In genomic region chr17:29050176-29050575, GRCh38 we compare ENCODE assay signal across 20 cellular contexts. TPM values are rescaled to one million over a fixed set of nuclear protein-coding genes. Genes with fewer than 3 reads are reported as not detected.
DNase-seq lines count a peak whose midpoint lies in the region; ATAC-seq, FAIRE-seq and TF ChIP-seq lines count a peak whose summit lies in the region.
"Had no signal": no experiment of that assay in that cellular context is flagged by ENCODE, and none has a peak within 500 bp of the region (broad histone marks: within the 10 kb centered on the region; RNA-seq: fewer than 3 reads in every experiment).

No MANE protein-coding gene starts in this region.

- H3K23ac ChIP-seq in H1 (ENCODE audit: insufficient read length), result no peak overlapping the region

- H3K23me2 ChIP-seq in H1 (ENCODE audit: low read depth, low read length), result no peaks in the 10 kb centered on the region

- ATAC-seq in stimulated activated naive CD8-positive, alpha-beta T cell treated with anti-CD3 and anti-CD28 coated beads, Interleukin-15, Interleukin-2, amounts not matched to agents 100 U/mL and 50 U/mL, for 24 hours, result no peak
- no peak for ATAC-seq in GM21390 (IDR thresholded peaks at IDR 0.05; ENCODE audit: unreplicated experiment)
- ATAC-seq: CD8-positive, alpha-beta T cell; GM23338 had no signal

- H3K56ac ChIP-seq in H1 (replicated peaks; ENCODE audit: insufficient read length, low read depth, low read length), result no peak overlapping the region

- CTCF ChIA-PET in mammary epithelial cell (lab: Charles Lee; ENCODE audit: low non-redundant PET), result no interaction called here
- CTCF ChIA-PET in H1 (lab: Charles Lee; ENCODE audit: partially characterized antibody), result interaction anchor here (1.2 to 2.3 kb wide), 8 partner anchors 13 to 97 kb away, joined by 3 to 9 read pairs (median 4); no protein-coding TSS in a partner anchor

- FAIRE-seq in H1 (lab: Jason Lieb, UNC), result no peak
- FAIRE-seq: D721Med, G401.6, GM12891 had no signal

- in situ Hi-C loops in mammary epithelial cell (cut with MboI; ENCODE audit: low sequenced_read_pairs in 2 of 2), result no loop called here

- H2BK5ac ChIP-seq in H1 (ENCODE audit: low read depth, low read length), result no peak overlapping the region

- TF ChIP-seq CTCF in mammary epithelial cell (conservative IDR thresholded peaks at IDR 0.05 in 1 of 2, IDR thresholded peaks at IDR 0.05 in 1 of 2; ENCODE audit: extremely low read depth in 1 of 2, insufficient read depth in 1 of 2, low read depth in 1 of 2, low read length in 2 of 2), result no peak
- no peak for TF ChIP-seq CTCF in breast epithelium (IDR thresholded peaks at IDR 0.05)
- no peak for TF ChIP-seq CTCF in H1 (IDR thresholded peaks at IDR 0.05; ENCODE audit: control extremely low read depth in 1 of 3, insufficient read depth in 1 of 3, low read depth in 1 of 3, low read length in 3 of 3)
- TF ChIP-seq CTCF in nephron (IDR thresholded peaks at IDR 0.05; ENCODE audit: unreplicated experiment in 3 of 3), result no peak

- no peaks in the 10 kb centered on the region for H3K9me3 ChIP-seq in mammary epithelial cell (replicated peaks; ENCODE audit: insufficient read depth, low read length)
- no peaks in the 10 kb centered on the region for H3K9me3 ChIP-seq in breast epithelium
- no peaks in the 10 kb centered on the region for H3K9me3 ChIP-seq in H1 (ENCODE audit: insufficient read depth in 2 of 2, low read depth in 1 of 2, low read length in 1 of 2)

- H3K79me2 ChIP-seq in mammary epithelial cell (ENCODE audit: insufficient read depth, low read length), result no peaks in the 10 kb centered on the region
- H3K79me2 ChIP-seq in H1 (ENCODE audit: control insufficient read depth in 1 of 2, insufficient read depth in 2 of 2, low read length in 2 of 2), result no peaks in the 10 kb centered on the region

- H3K4me2 ChIP-seq in mammary epithelial cell (ENCODE audit: insufficient read depth, low read depth, low read length), result no peak overlapping the region
- H3K4me2 ChIP-seq in H1 (ENCODE audit: insufficient read depth in 1 of 2, low read depth in 2 of 2, low read length in 2 of 2), result no peak overlapping the region
- H3K4me2 ChIP-seq: GM23338 had no signal

- no peak overlapping the region for H2BK120ac ChIP-seq in H1 (replicated peaks; ENCODE audit: low read depth, low read length)

- DNase-seq in mammary epithelial cell, result peak; percentile 21
- DNase-seq in breast epithelium (ENCODE audit: low spot score in 2 of 2), result no peak
- DNase-seq in H1 (ENCODE audit: low read depth in 1 of 2, low spot score in 2 of 2), result no peak
- DNase-seq in NCI-H1436 treated with DMSO at 0.1 percent for 48 hours (lab: John Stamatoyannopoulos, UW), result no peak
- DNase-seq in stimulated activated naive CD8-positive, alpha-beta T cell treated with anti-CD3 and anti-CD28 coated beads, Interleukin-15, Interleukin-2, amounts not matched to agents 100 U/mL and 50 U/mL, for 24 hours, result no peak
- DNase-seq: CD8-positive, alpha-beta T cell; COR-L47; DMS153; DMS79 treated with DMSO at 0.1 percent for 48 hours; H9 had no signal

- peak overlapping the region in 2 of 3 experiments; percentile 65 to 85 for H3K27ac Mint-ChIP-seq in nephron
- H3K27ac Mint-ChIP-seq: CD8-positive, alpha-beta T cell; GM23338; H9 had no signal

- H3K4ac ChIP-seq in H1 (replicated peaks; ENCODE audit: insufficient read length, low read depth, low read length), result no peak overlapping the region

- H3K4me3 ChIP-seq in mammary epithelial cell (replicated peaks in 1 of 3; ENCODE audit: insufficient read depth in 1 of 3, low read depth in 2 of 3, low read length in 3 of 3) (no peak overlapping the region), breast epithelium (no peak overlapping the region), H1 (ENCODE audit: extremely low read depth in 1 of 4, insufficient read depth in 2 of 4, low read depth in 3 of 4, low read length in 4 of 4) (no peak overlapping the region)
- H3K4me3 ChIP-seq: GM23338 had no signal

- no peak overlapping the region for H3K27ac ChIP-seq in mammary epithelial cell (ENCODE audit: insufficient read depth, low read depth, low read length)
- H3K27ac ChIP-seq in breast epithelium, result no peak overlapping the region
- no peak overlapping the region; the same call in 1 of the 2 replicates for H3K27ac ChIP-seq in H1 (ENCODE audit: low read depth, low read length)
- H3K27ac ChIP-seq: 22Rv1 had no signal

- no peak overlapping the region for H2AK5ac ChIP-seq in H1 (ENCODE audit: low read depth, low read length)

- no peaks in the 10 kb centered on the region for H3K79me1 ChIP-seq in H1 (ENCODE audit: low read depth, low read length)

- POLR2A ChIA-PET in H1 (lab: Charles Lee; ENCODE audit: partially characterized antibody), result interaction anchor here (0.9 to 2.4 kb wide), 6 partner anchors 8 to 55 kb away, joined by 3 to 8 read pairs (median 4); no protein-coding TSS in a partner anchor

- H3K14ac ChIP-seq in H1 (ENCODE audit: insufficient read length), result no peak overlapping the region

- no TSS peak for BruUV-seq in mammary epithelial cell (replicated peaks; lab: Mats Ljungman, UMichigan)

- H2AFZ ChIP-seq in mammary epithelial cell (ENCODE audit: low read depth, low read length) (no peak overlapping the region), H1 (ENCODE audit: low read length) (no peak overlapping the region)
- H2AFZ ChIP-seq: GM23338 had no signal

- TF ChIP-seq POLR2A in breast epithelium (IDR thresholded peaks at IDR 0.05) (no peak), H1 (IDR thresholded peaks at IDR 0.05; ENCODE audit: control extremely low read depth in 1 of 2, low read depth in 2 of 2, low read length in 2 of 2) (no peak)

- H3K9me3 Mint-ChIP-seq in nephron, result no peaks in the 10 kb centered on the region
- H3K9me3 Mint-ChIP-seq: CD8-positive, alpha-beta T cell; GM23338; H9 had no signal

- H4K8ac ChIP-seq in H1 (ENCODE audit: extremely low read depth, insufficient read depth, low read length), result no peak overlapping the region

- dilution Hi-C loops in mammary epithelial cell (cut with HindIII; ENCODE audit: low sequenced_read_pairs), result no loop called here

- no peak for TF ChIP-seq EP300 in H1 (IDR thresholded peaks at IDR 0.05; ENCODE audit: borderline replicate concordance in 1 of 2, low read depth in 2 of 2, low read length in 2 of 2)

- peaks cover 8% of the 10 kb centered on the region for H3K27me3 Mint-ChIP-seq in nephron (ENCODE audit: low read depth)

- no peak overlapping the region for H4K91ac ChIP-seq in H1 (replicated peaks; ENCODE audit: insufficient read length, low read length)

- H3K27me3 ChIP-seq in mammary epithelial cell (ENCODE audit: insufficient read depth, low read length) (no peaks in the 10 kb centered on the region), breast epithelium (no peaks in the 10 kb centered on the region), H1 (replicated peaks in 1 of 4; ENCODE audit: control insufficient read depth in 3 of 4, extremely low read depth in 1 of 4, insufficient read depth in 3 of 4, low read length in 3 of 4) (no peaks in the 10 kb centered on the region)

- no peaks in the 10 kb centered on the region for H3K36me3 Mint-ChIP-seq in nephron (ENCODE audit: low read depth)
- H3K36me3 Mint-ChIP-seq: CD8-positive, alpha-beta T cell had no signal

- H2BK20ac ChIP-seq in H1 (ENCODE audit: low read length), result no peak overlapping the region

- no peaks in the 10 kb centered on the region for H4K20me1 ChIP-seq in mammary epithelial cell (ENCODE audit: insufficient read depth, low read length)
- H4K20me1 ChIP-seq in H1 (replicated peaks in 1 of 2; ENCODE audit: control insufficient read depth in 1 of 2, insufficient read depth in 2 of 2, low read length in 2 of 2), result no peaks in the 10 kb centered on the region

- no peak overlapping the region for H2BK12ac ChIP-seq in H1 (ENCODE audit: low read depth, low read length)

- H2BK15ac ChIP-seq in H1 (ENCODE audit: low read length), result 0 out of 2 replicates have a peak overlapping the region, but pooled peaks have one; percentile 19

- no peak for TF ChIP-seq RAD21 in H1 (IDR thresholded peaks at IDR 0.05 in 1 of 2, conservative IDR thresholded peaks at IDR 0.05 in 1 of 2; ENCODE audit: low read depth in 2 of 2, low read length in 2 of 2)

- 76% methylated on average over 5 of the region's 5 CpGs for WGBS in mammary epithelial cell (ENCODE audit: low coverage, missing lambda C conversion rate)
- 100% methylated on average over 4 of the region's 5 CpGs; no CpG with 5 or more reads in 1 of the 2 experiments for WGBS in H1 (ENCODE audit: extremely low coverage in 1 of 2, insufficient coverage in 1 of 2, insufficient read length in 1 of 2, insufficient replicate concordance in 2 of 2, low coverage in 1 of 2, low lambda C conversion rate in 2 of 2, missing lambda C conversion rate in 1 of 2), 2 experiments

- H3K4me1 ChIP-seq in mammary epithelial cell (ENCODE audit: insufficient read depth, low read length) (no peaks in the 10 kb centered on the region), breast epithelium (no peaks in the 10 kb centered on the region), H1 (replicated peaks in 1 of 4; ENCODE audit: control insufficient read depth in 3 of 4, insufficient read depth in 4 of 4, low read length in 3 of 4) (peaks cover 3 to 8% (median 7%) of the 10 kb centered on the region in 4 experiments)

- H3K9ac ChIP-seq in mammary epithelial cell (ENCODE audit: insufficient read depth, low read length), result no peak overlapping the region
- H3K9ac ChIP-seq in H1 (replicated peaks in 1 of 4; ENCODE audit: extremely low read depth in 1 of 4, low read depth in 3 of 4, low read length in 3 of 4), result no peak overlapping the region

- H3K36me3 ChIP-seq in mammary epithelial cell (ENCODE audit: insufficient read depth, low read length) (no peaks in the 10 kb centered on the region), breast epithelium (no peaks in the 10 kb centered on the region), H1 (ENCODE audit: control insufficient read depth in 2 of 4, insufficient read depth in 4 of 4, low read length in 3 of 4) (peaks cover 0 to 22% (median 1%) of the 10 kb centered on the region in 4 experiments; a peak in 5 of 8 replicates)

- H4K5ac ChIP-seq in H1 (ENCODE audit: insufficient read length, low read depth, low read length), result no peak overlapping the region

- H3K4me1 Mint-ChIP-seq in nephron, result peaks cover 53% of the 10 kb centered on the region

- H3K4me3 Mint-ChIP-seq in nephron, result no peak overlapping the region
- H3K4me3 Mint-ChIP-seq: CD14-positive monocyte; CD8-positive, alpha-beta T cell; GM23338; H9 had no signal

- intact Hi-C loops in mammary epithelial cell (cut with micrococcal nuclease), result loop anchor here (10.0 kb wide), 1 partner anchor 45 kb away; the partner anchor contains the start of gene SEZ6
- intact Hi-C loops in breast epithelium (cut with DNase I; ENCODE audit: low total_unique reads), result loop anchor here (5.0 kb wide), 1 partner anchor 1187 kb away; the partner anchor contains the start of gene SLC6A4

- H3K18ac ChIP-seq in H1 (ENCODE audit: extremely low read depth, low read length), result no peak overlapping the region

RNA-seq across cellular contexts. Expression of gene PIPOX, which starts 7.2 kb away (rescaled TPM):
- total RNA-seq in mammary epithelial cell (1 to 10 TPM in 1 of 2 donors, under 1 TPM in 1; 0.40 to 1.2 TPM), breast epithelium (1 to 10 TPM; 1.3 to 3.0 (median 2.9) TPM)
- polyA plus RNA-seq in mammary epithelial cell (0.11 TPM), H1 (2011; rRNA removed) (75.0 and 99.6 TPM in 2 replicates)
- not detected for polyA minus RNA-seq in mammary epithelial cell
- 55.5 and 57.2 TPM in 2 replicates for total RNA-seq in H1 (2021; fragmentation: NEBNext Ultra II Directional; extraction: Animal tissue kit (Norgen Biotek cat#: 25700))
- polyA plus RNA-seq in H1 (2011; cell fraction: cytosol; rRNA removed), result 70.3 TPM
- 39.1 TPM for polyA plus RNA-seq in H1 (2011; cell fraction: nucleus; rRNA removed)
- polyA plus RNA-seq in H1 (2012, experiment 1 of 2), result 46.5 to 58.4 TPM (median 54.3 TPM) in 4 replicates
- 39.4 TPM for polyA plus RNA-seq in H1 (2012, experiment 2 of 2)
- polyA plus RNA-seq in H1 (2013, experiment 1 of 2), result 51.2 TPM
- 48.0 TPM for polyA plus RNA-seq in H1 (2013, experiment 2 of 2)
- polyA minus RNA-seq in H1 (2011; rRNA and poly(A)+ RNA removed), result 68.1 and 68.2 TPM in 2 replicates
- polyA minus RNA-seq in H1 (2011; cell fraction: cytosol; rRNA and poly(A)+ RNA removed), result 15.8 TPM
- polyA minus RNA-seq in H1 (2011; cell fraction: nucleus; rRNA and poly(A)+ RNA removed), result 28.2 TPM

RNA-seq across cellular contexts. Expression of gene SEZ6, which starts 44.3 kb away (rescaled TPM):
- total RNA-seq in mammary epithelial cell (not detected), breast epithelium (not detected)
- polyA plus RNA-seq in mammary epithelial cell (not detected), H1 (2011; rRNA removed) (8.5 and 16.1 TPM in 2 replicates)
- not detected for polyA minus RNA-seq in mammary epithelial cell
- 6.9 and 7.8 TPM in 2 replicates for total RNA-seq in H1 (2021; fragmentation: NEBNext Ultra II Directional; extraction: Animal tissue kit (Norgen Biotek cat#: 25700))
- polyA plus RNA-seq in H1 (2011; cell fraction: cytosol; rRNA removed), result 4.8 TPM
- polyA plus RNA-seq in H1 (2011; cell fraction: nucleus; rRNA removed), result 18.6 TPM
- polyA plus RNA-seq in H1 (2012, experiment 1 of 2), result 10.7 to 21.5 TPM (median 18.7 TPM) in 4 replicates
- 19.3 TPM for polyA plus RNA-seq in H1 (2012, experiment 2 of 2)
- 11.1 TPM for polyA plus RNA-seq in H1 (2013, experiment 1 of 2)
- polyA plus RNA-seq in H1 (2013, experiment 2 of 2), result 10.2 TPM
- 5.6 and 13.9 TPM in 2 replicates for polyA minus RNA-seq in H1 (2011; rRNA and poly(A)+ RNA removed)
- polyA minus RNA-seq in H1 (2011; cell fraction: cytosol; rRNA and poly(A)+ RNA removed), result 5.6 TPM
- polyA minus RNA-seq in H1 (2011; cell fraction: nucleus; rRNA and poly(A)+ RNA removed), result 7.6 TPM
- total RNA-seq: HT-29 had no signal
- polyA plus RNA-seq: BJ had no signal

Comparison
In these comparisons a context has a peak if more than half of its experiments do, and no peak if none do; other contexts are left out.
1. RNA of gene PIPOX, which starts 7.2 kb away (total RNA-seq): 55.5 to 57.2 TPM in H1; 1.3 to 3.0 TPM in breast epithelium and 0.40 to 1.2 TPM in mammary epithelial cell; every median in the first group is over 10 times any median in the second.